In genomic region chr4:108620933-108621905, GRCh38 we compare ENCODE assay signal across 8 cellular contexts. TPM values are rescaled to one million over a fixed set of nuclear protein-coding genes. Genes with fewer than 3 reads are reported as not detected.
DNase-seq lines count a peak whose midpoint lies in the region; ATAC-seq and TF ChIP-seq lines count a peak whose summit lies in the region.

No MANE protein-coding gene starts in this region.

- no peak for DNase-seq in CD14-positive monocyte (ENCODE audit: low spot score)
- no peak for DNase-seq in HFFc6
- peak; percentile 19 for DNase-seq in activated CD8-positive, alpha-beta T cell treated with anti-CD3 and anti-CD28 coated beads for 36 hours
- DNase-seq in iPS DF 6.9 (ENCODE audit: low read depth, low spot score) = no peak
- no peak for DNase-seq in stimulated activated naive CD8-positive, alpha-beta T cell treated with anti-CD3 and anti-CD28 coated beads, Interleukin-15, amount 100 ng/mL, for 72 hours
- no peak for DNase-seq in hepatic stellate cell (ENCODE audit: low spot score)
- no peak for DNase-seq in activated gamma-delta T cell treated with Interleukin-2 at 50 U/mL for 16 hours

- no CpG with 5 or more reads among the region's 23 CpGs for WGBS in iPS DF 6.9 (ENCODE audit: insufficient coverage, insufficient read length)

- no peak overlapping the region for H3K27ac ChIP-seq in iPS DF 6.9 (ENCODE audit: low read length)

- CTCF ChIA-PET in activated CD8-positive, alpha-beta T cell treated with anti-CD3 and anti-CD28 coated beads for 36 hours (lab: Charles Lee) = no interaction called here

- H3K4me1 ChIP-seq in iPS DF 6.9 (ENCODE audit: control insufficient read depth, insufficient read depth, low read length) = no peaks in the 10 kb centered on the region

- TF ChIP-seq CTCF in CD14-positive monocyte (IDR thresholded peaks at IDR 0.05) (no peak), HFFc6 (IDR thresholded peaks at IDR 0.05) (no peak)
- no peak for TF ChIP-seq CTCF in activated CD8-positive, alpha-beta T cell treated with anti-CD3 and anti-CD28 coated beads for 36 hours (IDR thresholded peaks at IDR 0.05)

- ATAC-seq in activated CD8-positive, alpha-beta T cell treated with anti-CD3 and anti-CD28 coated beads for 36 hours = peak; percentile 1
- no peak for ATAC-seq in stimulated activated naive CD8-positive, alpha-beta T cell treated with anti-CD3 and anti-CD28 coated beads, Interleukin-15, amount 100 ng/mL, for 72 hours
- no peak for ATAC-seq in GM21825 (IDR thresholded peaks at IDR 0.05; ENCODE audit: unreplicated experiment)

- peaks cover 27% of the 10 kb centered on the region; the same call in 1 of the 2 replicates for H3K36me3 ChIP-seq in iPS DF 6.9 (ENCODE audit: control insufficient read depth, insufficient read depth, low read length)

- H3K9me3 ChIP-seq in iPS DF 6.9 (ENCODE audit: control insufficient read depth, insufficient read depth, low read length) = no peaks in the 10 kb centered on the region

- peaks cover 23% of the 10 kb centered on the region for H3K4me1 Mint-ChIP-seq in CD14-positive monocyte
- H3K4me1 Mint-ChIP-seq in HFFc6 (ENCODE audit: low read depth) = peaks cover 48% of the 10 kb centered on the region
- H3K4me1 Mint-ChIP-seq in activated CD8-positive, alpha-beta T cell treated with anti-CD3 and anti-CD28 coated beads for 36 hours (ENCODE audit: low read depth) = peaks cover 44% of the 10 kb centered on the region
- peaks cover 47% of the 10 kb centered on the region for H3K4me1 Mint-ChIP-seq in stimulated activated naive CD8-positive, alpha-beta T cell treated with anti-CD3 and anti-CD28 coated beads, Interleukin-15, amount 100 ng/mL, for 72 hours

- POLR2A ChIA-PET in activated CD8-positive, alpha-beta T cell treated with anti-CD3 and anti-CD28 coated beads for 36 hours (lab: Charles Lee) = interaction anchor here (0.6 to 2.9 kb wide), 7 partner anchors 9 to 592 kb away, joined by 3 to 26 read pairs (median 4); partner anchors contain the start of gene OSTC

- intact Hi-C loops in CD14-positive monocyte (cut with micrococcal nuclease) = loop anchor here (2.0 kb wide), 1 partner anchor 30 kb away; the partner anchor contains the start of gene OSTC (in 2 of the 2)
- intact Hi-C loops in activated CD8-positive, alpha-beta T cell treated with anti-CD3 and anti-CD28 coated beads for 36 hours (cut with micrococcal nuclease) = no loop called here

- H3K4me3 ChIP-seq in iPS DF 6.9 (ENCODE audit: low read length) = peak overlapping the region; percentile 93; the same call in 1 of the 2 replicates

- peak overlapping the region; percentile 88 to 90 for H3K4me3 Mint-ChIP-seq in CD14-positive monocyte
- H3K4me3 Mint-ChIP-seq in HFFc6 = peak overlapping the region; percentile 97
- peak overlapping the region; percentile 85 for H3K4me3 Mint-ChIP-seq in activated CD8-positive, alpha-beta T cell treated with anti-CD3 and anti-CD28 coated beads for 36 hours
- peak overlapping the region; percentile 95 for H3K4me3 Mint-ChIP-seq in stimulated activated naive CD8-positive, alpha-beta T cell treated with anti-CD3 and anti-CD28 coated beads, Interleukin-15, amount 100 ng/mL, for 72 hours

- peaks cover 0 to 5% (median 0%) of the 10 kb centered on the region in 7 donors for H3K9me3 Mint-ChIP-seq in CD14-positive monocyte
- H3K9me3 Mint-ChIP-seq in HFFc6 = peaks cover 6% of the 10 kb centered on the region
- H3K9me3 Mint-ChIP-seq in activated CD8-positive, alpha-beta T cell treated with anti-CD3 and anti-CD28 coated beads for 36 hours = peaks cover 5% of the 10 kb centered on the region
- H3K9me3 Mint-ChIP-seq in stimulated activated naive CD8-positive, alpha-beta T cell treated with anti-CD3 and anti-CD28 coated beads, Interleukin-15, amount 100 ng/mL, for 72 hours = no peaks in the 10 kb centered on the region

- H3K27me3 ChIP-seq in iPS DF 6.9 (ENCODE audit: control insufficient read depth, insufficient read depth, low read length) = no peaks in the 10 kb centered on the region

- H3K27ac Mint-ChIP-seq in CD14-positive monocyte (peak overlapping the region; percentile 90 to 95 (median 93)), HFFc6 (peak overlapping the region; percentile 93)
- H3K27ac Mint-ChIP-seq in activated CD8-positive, alpha-beta T cell treated with anti-CD3 and anti-CD28 coated beads for 36 hours = peak overlapping the region; percentile 97
- H3K27ac Mint-ChIP-seq in stimulated activated naive CD8-positive, alpha-beta T cell treated with anti-CD3 and anti-CD28 coated beads, Interleukin-15, amount 100 ng/mL, for 72 hours = peak overlapping the region; percentile 99

- H3K36me3 Mint-ChIP-seq in CD14-positive monocyte (peaks cover 42 to 50% of the 10 kb centered on the region in 2 donors), HFFc6 (ENCODE audit: low read depth) (peaks cover 51% of the 10 kb centered on the region)
- H3K36me3 Mint-ChIP-seq in activated CD8-positive, alpha-beta T cell treated with anti-CD3 and anti-CD28 coated beads for 36 hours (ENCODE audit: low read depth) = peaks cover 74% of the 10 kb centered on the region

- H3K27me3 Mint-ChIP-seq in CD14-positive monocyte (ENCODE audit: low read depth in 3 of 3) = no peaks in the 10 kb centered on the region
- H3K27me3 Mint-ChIP-seq in HFFc6 (ENCODE audit: insufficient read depth) = peaks cover 4% of the 10 kb centered on the region; the same call in 1 of the 2 replicates
- H3K27me3 Mint-ChIP-seq in activated CD8-positive, alpha-beta T cell treated with anti-CD3 and anti-CD28 coated beads for 36 hours = no peaks in the 10 kb centered on the region
- no peaks in the 10 kb centered on the region for H3K27me3 Mint-ChIP-seq in stimulated activated naive CD8-positive, alpha-beta T cell treated with anti-CD3 and anti-CD28 coated beads, Interleukin-15, amount 100 ng/mL, for 72 hours

RNA-seq across cellular contexts. Expression of gene RPL34, which starts 0.8 kb away (rescaled TPM):
- 1,000 to 10,000 TPM; 1,490 to 1,519 TPM for polyA plus RNA-seq in CD14-positive monocyte
- total RNA-seq in HFFc6 (2021; fragmentation: NEBNext Ultra II Directional; extraction: Animal tissue kit (Norgen Biotek cat#: 25700)) = 1,000 to 10,000 TPM in 1 of 6 experiments, 100 to 1,000 TPM in 5; 834 to 1,041 (median 909) TPM
- 1,000 to 10,000 TPM; 1,848 to 1,919 TPM for total RNA-seq in activated CD8-positive, alpha-beta T cell treated with anti-CD3 and anti-CD28 coated beads for 36 hours

RNA-seq across cellular contexts. Expression of gene OSTC, which starts 29.2 kb away (rescaled TPM):
- polyA plus RNA-seq in CD14-positive monocyte = 100 to 1,000 TPM; 149 to 156 TPM
- 100 to 1,000 TPM; 178 to 259 (median 189) TPM for total RNA-seq in HFFc6 (2021; fragmentation: NEBNext Ultra II Directional; extraction: Animal tissue kit (Norgen Biotek cat#: 25700))
- total RNA-seq in activated CD8-positive, alpha-beta T cell treated with anti-CD3 and anti-CD28 coated beads for 36 hours = 10 to 100 TPM; 75.7 to 80.0 TPM
